In genomic region chr11:64173616-64174355, GRCh38 we compare ENCODE assay signal across 26 cellular contexts. TPM values are rescaled to one million over a fixed set of nuclear protein-coding genes. Genes with fewer than 3 reads are reported as not detected.
DNase-seq lines count a peak whose midpoint lies in the region; ATAC-seq, FAIRE-seq and TF ChIP-seq lines count a peak whose summit lies in the region.
"Had no signal": no experiment of that assay in that cellular context is flagged by ENCODE, and none has a peak within 500 bp of the region (broad histone marks: within the 10 kb centered on the region; RNA-seq: fewer than 3 reads in every experiment).

No MANE protein-coding gene starts in this region.

- H3K36me3 ChIP-seq in A673 (ENCODE audit: insufficient read depth, low read length, poor library complexity, severe bottlenecking) (no peaks in the 10 kb centered on the region), K562 (ENCODE audit: control insufficient read depth, insufficient read depth, low read length) (no peaks in the 10 kb centered on the region)
- H3K36me3 ChIP-seq: lower lobe of right lung, prostate gland, thyroid gland had no signal

- in situ Hi-C loops in K562 (cut with MboI): no loop called here

- no peaks in the 10 kb centered on the region for H3K4me1 ChIP-seq in A673 (ENCODE audit: insufficient read depth, low read length, poor library complexity, severe bottlenecking)
- H3K4me1 ChIP-seq in K562 (replicated peaks in 1 of 2; ENCODE audit: control insufficient read depth in 2 of 2, insufficient read depth in 2 of 2, low read length in 2 of 2): peaks cover 3 to 10% of the 10 kb centered on the region in 2 experiments; a peak in 3 of 5 replicates
- H3K4me1 ChIP-seq: lower lobe of right lung, prostate gland, thyroid gland had no signal

- no peaks in the 10 kb centered on the region for H4K20me1 ChIP-seq in K562 (replicated peaks; ENCODE audit: control insufficient read depth, insufficient read depth, low read length)

- TF ChIP-seq RAD21 in K562 (CRISPR knock-in tag; conservative IDR thresholded peaks at IDR 0.05 in 1 of 2, IDR thresholded peaks at IDR 0.05 in 1 of 2): no peak

- POLR2A ChIA-PET in A673 (lab: Charles Lee; ENCODE audit: low non-redundant PET): no interaction called here
- POLR2A ChIA-PET in K562 (lab: Yijun Ruan, JAX): interaction anchor here (0.7 to 3.1 kb wide), 3 partner anchors 8 to 288 kb away, joined by 3 to 17 read pairs (median 4); partner anchors contain the start of genes MACROD1 and STIP1
- POLR2A ChIA-PET in HEK293T (lab: Yijun Ruan, JAX): interaction anchor here (0.6 to 1.0 kb wide), 2 partner anchors 11 to 36 kb away, joined by 3 to 4 read pairs; no protein-coding TSS in a partner anchor

- no peaks in the 10 kb centered on the region for H3K79me2 ChIP-seq in K562 (ENCODE audit: control insufficient read depth, insufficient read depth, low read length)

- intact Hi-C loops in A673 (cut with micrococcal nuclease; ENCODE audit: unreplicated experiment): no loop called here
- intact Hi-C loops in K562 (cut with micrococcal nuclease): no loop called here

- no peak overlapping the region for H3K4me2 ChIP-seq in K562 (ENCODE audit: insufficient read depth, low read length)

- no peak overlapping the region for H3K27ac ChIP-seq in A673 (ENCODE audit: low read depth, low read length, poor library complexity, severe bottlenecking)
- no peak overlapping the region for H3K27ac ChIP-seq in K562 (ENCODE audit: extremely low read depth, low read depth, low read length)
- H3K27ac ChIP-seq: lower lobe of right lung, prostate gland, thyroid gland had no signal

- no peak overlapping the region for H2AFZ ChIP-seq in K562 (ENCODE audit: low read depth, low read length)

- H3K4me3 ChIP-seq in A673 (ENCODE audit: low read depth, low read length, poor library complexity, severe bottlenecking) (no peak overlapping the region), K562 (no peak overlapping the region)
- H3K4me3 ChIP-seq: GM12878, lower lobe of right lung, prostate gland, thyroid gland had no signal

- peak overlapping the region in 1 of 2 experiments; percentile 66; a peak in 1 of 4 replicates for H3K9ac ChIP-seq in K562 (ENCODE audit: insufficient read depth in 1 of 2, low read depth in 2 of 2, low read length in 2 of 2)

- BruUV-seq in A673 (replicated peaks; lab: Mats Ljungman, UMichigan): no TSS peak
- no TSS peak for BruUV-seq in K562 (replicated peaks; lab: Mats Ljungman, UMichigan)

- TF ChIP-seq EP300 in K562 (IDR thresholded peaks at IDR 0.05; ENCODE audit: low read length): no peak

- 2% methylated on average over 4 of the region's 4 CpGs for WGBS in K562 (ENCODE audit: insufficient coverage, low coverage, missing lambda C conversion rate)

- peak; percentile 42 for DNase-seq in A673 (ENCODE audit: low spot score)
- DNase-seq in HCEC 1CT: peak; percentile 38
- DNase-seq in K562 (ENCODE audit: extremely low read depth in 1 of 4, low spot score in 3 of 4): peak in 1 of 4 experiments; percentile 38
- DNase-seq in iris pigment epithelial cell (ENCODE audit: low read depth): peak; percentile 44
- no peak for DNase-seq in HEK293T (ENCODE audit: extremely low spot score)
- DNase-seq in epidermal melanocyte (ENCODE audit: insufficient read length, low spot score): no peak
- DNase-seq in globus pallidus (ENCODE audit: low spot score): no peak
- DNase-seq: activated CD4-positive, CD25-positive, alpha-beta regulatory T cell treated with anti-CD3 and anti-CD28 coated beads, Interleukin-2, amount 50 U/mL, for 72 hours; activated naive CD4-positive, alpha-beta T cell treated with Interleukin-2 at 50 U/mL for 16 hours; activated T-cell treated with anti-CD3 and anti-CD28 coated beads, Interleukin-2, amount 50 U/mL, for 1 hour; amniotic stem cell; cortex of kidney; foreskin melanocyte; KBM-7; lower lobe of right lung; NCI-H1694; NCI-H2171; NCI-H526 treated with DMSO at 0.1 percent for 48 hours; small intestine; stimulated activated naive B cell treated with anti-CD40 and anti-IgM and Interleukin-4, amounts not matched to agents 10 μg/mL and 1 μg/mL and 100 μg/mL, for 72 hours; thyroid gland had no signal

- no peak for TF ChIP-seq POLR2A in K562 (conservative IDR thresholded peaks at IDR 0.05)

- CTCF ChIA-PET in A673 (lab: Charles Lee) (interaction anchor here (0.7 kb wide), 2 partner anchors 26 to 492 kb away, joined by 5 to 10 read pairs; no protein-coding TSS in a partner anchor), K562 (lab: Yijun Ruan, JAX; ENCODE audit: low intra/inter-chr PET ratio) (no interaction called here), HEK293T (lab: Yijun Ruan, JAX) (interaction anchor here (0.6 kb wide), 1 partner anchor 139 kb away, joined by 3 read pairs; no protein-coding TSS in a partner anchor)

- TF ChIP-seq CTCF in A673 (conservative IDR thresholded peaks at IDR 0.05; ENCODE audit: low read depth, low read length) (no peak), K562 (IDR thresholded peaks at IDR 0.05 in 2 of 3, conservative IDR thresholded peaks at IDR 0.05 in 1 of 3; ENCODE audit: insufficient read depth in 2 of 3, low read depth in 1 of 3, low read length in 3 of 3) (no peak)

- no peaks in the 10 kb centered on the region for H3K9me1 ChIP-seq in K562 (ENCODE audit: control insufficient read depth, insufficient read depth, low read length)

- no peaks in the 10 kb centered on the region for H3K9me3 ChIP-seq in A673 (ENCODE audit: low read depth, low read length, poor library complexity, severe bottlenecking)
- H3K9me3 ChIP-seq in K562 (replicated peaks; ENCODE audit: control insufficient read depth, insufficient read depth, low read depth, low read length): no peaks in the 10 kb centered on the region
- H3K9me3 ChIP-seq: lower lobe of right lung, prostate gland, thyroid gland had no signal

- ATAC-seq in K562 (peak; percentile 76), GM19455 (IDR thresholded peaks at IDR 0.05; ENCODE audit: unreplicated experiment) (no peak)
- ATAC-seq: GM12878; lower lobe of right lung; stimulated activated naive B cell treated with anti-CD40 and anti-IgM and Interleukin-4, amounts not matched to agents 10 μg/mL and 1 μg/mL and 100 μg/mL, for 72 hours had no signal

- peak; percentile 26 for FAIRE-seq in K562 (lab: Jason Lieb, UNC)
- FAIRE-seq: endometrium, GM12878, small intestine had no signal

- H3K27me3 ChIP-seq in A673 (replicated peaks; ENCODE audit: insufficient read depth, low read depth, low read length, poor library complexity): no peaks in the 10 kb centered on the region
- no peaks in the 10 kb centered on the region for H3K27me3 ChIP-seq in K562 (ENCODE audit: control insufficient read depth in 2 of 2, insufficient read depth in 2 of 2, low read length in 2 of 2)
- H3K27me3 ChIP-seq: thyroid gland had no signal

RNA-seq across cellular contexts. Expression of gene MACROD1, which starts 7.9 kb away (rescaled TPM):
- total RNA-seq in A673 (2021) (28.7 and 32.6 TPM in 2 replicates), K562 (2014; rRNA removed) (60.0 and 64.5 TPM in 2 replicates), K562 (2014; rRNA removed; fragmentation: Illumina TruSeq; extraction: Trizol) (25.5 and 25.9 TPM in 2 replicates), K562 (2015; rRNA removed; fragmentation: Illumina TruSeq; extraction: Trizol) (42.3 and 50.0 TPM in 2 replicates), K562 (2021) (45.2 and 47.3 TPM in 2 replicates)
- 63.3 and 92.7 TPM in 2 replicates for total RNA-seq in K562 (2011; cell fraction: chromatin; rRNA removed; ENCODE audit: low replicate concordance)
- total RNA-seq in K562 (2011; cell fraction: nucleolus; rRNA removed): 79.2 and 103 TPM in 2 replicates
- 54.7 and 61.3 TPM in 2 replicates for total RNA-seq in K562 (2011; cell fraction: nucleoplasm; rRNA removed)
- polyA plus RNA-seq in K562 (2011; rRNA removed) (26.4 and 31.0 TPM in 2 replicates), K562 (2014; fragmentation: Illumina TruSeq; extraction: Trizol) (13.4 and 19.4 TPM in 2 replicates), K562 (2014; fragmentation: Nextera tagmentation; extraction: Ambion mirVana) (1 to 10 TPM; 1.1 to 2.3 TPM), K562 (2014; rRNA removed) (45.7 and 54.9 TPM in 2 replicates)
- 39.3 and 90.4 TPM in 2 replicates for polyA plus RNA-seq in K562 (2011; cell fraction: cytosol; rRNA removed)
- 128 and 166 TPM in 2 replicates for polyA plus RNA-seq in K562 (2011; cell fraction: nucleus; rRNA removed)
- 34.4 and 49.3 TPM in 2 replicates for polyA plus RNA-seq in K562 (2012)
- 12.7 and 14.8 TPM in 2 replicates for polyA minus RNA-seq in K562 (2011; rRNA and poly(A)+ RNA removed)
- 16.8 and 23.4 TPM in 2 replicates for polyA minus RNA-seq in K562 (2011; cell fraction: cytosol; rRNA and poly(A)+ RNA removed)
- 20.7 and 28.4 TPM in 2 replicates for polyA minus RNA-seq in K562 (2011; cell fraction: nucleus; rRNA and poly(A)+ RNA removed)

RNA-seq across cellular contexts. Expression of gene STIP1, which starts 12.2 kb away (rescaled TPM):
- total RNA-seq in A673 (2021) (565 and 577 TPM in 2 replicates), K562 (2014; rRNA removed) (407 and 459 TPM in 2 replicates), K562 (2014; rRNA removed; fragmentation: Illumina TruSeq; extraction: Trizol) (340 and 344 TPM in 2 replicates), K562 (2015; rRNA removed; fragmentation: Illumina TruSeq; extraction: Trizol) (363 and 385 TPM in 2 replicates), K562 (2021) (346 and 350 TPM in 2 replicates)
- total RNA-seq in K562 (2011; cell fraction: chromatin; rRNA removed; ENCODE audit: low replicate concordance): 306 and 548 TPM in 2 replicates
- total RNA-seq in K562 (2011; cell fraction: nucleolus; rRNA removed): 286 and 316 TPM in 2 replicates
- total RNA-seq in K562 (2011; cell fraction: nucleoplasm; rRNA removed): 232 and 255 TPM in 2 replicates
- polyA plus RNA-seq in K562 (2011; rRNA removed) (324 and 332 TPM in 2 replicates), K562 (2014; fragmentation: Illumina TruSeq; extraction: Trizol) (358 and 465 TPM in 2 replicates), K562 (2014; fragmentation: Nextera tagmentation; extraction: Ambion mirVana) (100 to 1,000 TPM in 1 of 2 experiments, 10 to 100 TPM in 1; 58.1 to 122 TPM), K562 (2014; rRNA removed) (353 and 363 TPM in 2 replicates)
- polyA plus RNA-seq in K562 (2011; cell fraction: cytosol; rRNA removed): 186 and 200 TPM in 2 replicates
- 175 and 176 TPM in 2 replicates for polyA plus RNA-seq in K562 (2011; cell fraction: nucleus; rRNA removed)
- polyA plus RNA-seq in K562 (2012): 218 and 368 TPM in 2 replicates
- polyA minus RNA-seq in K562 (2011; rRNA and poly(A)+ RNA removed): 415 and 509 TPM in 2 replicates
- 226 and 244 TPM in 2 replicates for polyA minus RNA-seq in K562 (2011; cell fraction: cytosol; rRNA and poly(A)+ RNA removed)
- 111 and 217 TPM in 2 replicates for polyA minus RNA-seq in K562 (2011; cell fraction: nucleus; rRNA and poly(A)+ RNA removed)

RNA-seq across cellular contexts. Expression of gene FERMT3, which starts 32.7 kb away (rescaled TPM):
- total RNA-seq in A673 (2021): 99.3 and 99.4 TPM in 2 replicates
- 73.9 and 265 TPM in 2 replicates for total RNA-seq in K562 (2011; cell fraction: chromatin; rRNA removed; ENCODE audit: low replicate concordance)
- total RNA-seq in K562 (2011; cell fraction: nucleolus; rRNA removed): 233 and 244 TPM in 2 replicates
- total RNA-seq in K562 (2011; cell fraction: nucleoplasm; rRNA removed): 103 and 120 TPM in 2 replicates
- 192 and 205 TPM in 2 replicates for total RNA-seq in K562 (2014; rRNA removed)
- total RNA-seq in K562 (2014; rRNA removed; fragmentation: Illumina TruSeq; extraction: Trizol): 25.5 and 39.3 TPM in 2 replicates
- 74.5 and 79.5 TPM in 2 replicates for total RNA-seq in K562 (2015; rRNA removed; fragmentation: Illumina TruSeq; extraction: Trizol)
- total RNA-seq in K562 (2021): 249 and 275 TPM in 2 replicates
- 79.7 and 134 TPM in 2 replicates for polyA plus RNA-seq in K562 (2011; rRNA removed)
- 111 and 282 TPM in 2 replicates for polyA plus RNA-seq in K562 (2011; cell fraction: cytosol; rRNA removed)
- 306 and 623 TPM in 2 replicates for polyA plus RNA-seq in K562 (2011; cell fraction: nucleus; rRNA removed)
- 176 and 251 TPM in 2 replicates for polyA plus RNA-seq in K562 (2012)
- polyA plus RNA-seq in K562 (2014; fragmentation: Illumina TruSeq; extraction: Trizol): 98.1 and 207 TPM in 2 replicates
- 1 to 10 TPM; 3.2 to 7.2 TPM for polyA plus RNA-seq in K562 (2014; fragmentation: Nextera tagmentation; extraction: Ambion mirVana)
- 169 and 202 TPM in 2 replicates for polyA plus RNA-seq in K562 (2014; rRNA removed)
- polyA minus RNA-seq in K562 (2011; rRNA and poly(A)+ RNA removed): 29.0 and 41.3 TPM in 2 replicates
- polyA minus RNA-seq in K562 (2011; cell fraction: cytosol; rRNA and poly(A)+ RNA removed): 111 and 123 TPM in 2 replicates
- polyA minus RNA-seq in K562 (2011; cell fraction: nucleus; rRNA and poly(A)+ RNA removed): 68.5 and 84.4 TPM in 2 replicates
- total RNA-seq: H4 had no signal

RNA-seq across cellular contexts. Expression of gene TRPT1, which starts 52.2 kb away (rescaled TPM):
- 43.6 and 59.6 TPM in 2 replicates for total RNA-seq in A673 (2021)
- total RNA-seq in K562 (2011; cell fraction: chromatin; rRNA removed; ENCODE audit: low replicate concordance): 28.5 and 90.3 TPM in 2 replicates
- total RNA-seq in K562 (2011; cell fraction: nucleolus; rRNA removed): 64.9 and 73.8 TPM in 2 replicates
- 45.8 and 49.8 TPM in 2 replicates for total RNA-seq in K562 (2011; cell fraction: nucleoplasm; rRNA removed)
- 27.4 and 37.3 TPM in 2 replicates for total RNA-seq in K562 (2014; rRNA removed)
- total RNA-seq in K562 (2014; rRNA removed; fragmentation: Illumina TruSeq; extraction: Trizol): 17.3 and 17.5 TPM in 2 replicates
- 23.1 and 25.3 TPM in 2 replicates for total RNA-seq in K562 (2015; rRNA removed; fragmentation: Illumina TruSeq; extraction: Trizol)
- total RNA-seq in K562 (2021): 36.1 and 41.7 TPM in 2 replicates
- 23.3 and 42.4 TPM in 2 replicates for polyA plus RNA-seq in K562 (2011; rRNA removed)
- polyA plus RNA-seq in K562 (2011; cell fraction: cytosol; rRNA removed): 43.7 and 69.5 TPM in 2 replicates
- polyA plus RNA-seq in K562 (2011; cell fraction: nucleus; rRNA removed): 169 and 180 TPM in 2 replicates
- 34.2 and 65.9 TPM in 2 replicates for polyA plus RNA-seq in K562 (2012)
- polyA plus RNA-seq in K562 (2014; fragmentation: Illumina TruSeq; extraction: Trizol): 21.2 and 33.3 TPM in 2 replicates
- 1 to 10 TPM; 4.6 to 8.1 TPM for polyA plus RNA-seq in K562 (2014; fragmentation: Nextera tagmentation; extraction: Ambion mirVana)
- 38.4 and 39.2 TPM in 2 replicates for polyA plus RNA-seq in K562 (2014; rRNA removed)
- 12.1 and 14.9 TPM in 2 replicates for polyA minus RNA-seq in K562 (2011; rRNA and poly(A)+ RNA removed)
- polyA minus RNA-seq in K562 (2011; cell fraction: cytosol; rRNA and poly(A)+ RNA removed): 13.6 and 20.9 TPM in 2 replicates
- 22.1 and 30.3 TPM in 2 replicates for polyA minus RNA-seq in K562 (2011; cell fraction: nucleus; rRNA and poly(A)+ RNA removed)

RNA-seq across cellular contexts. Expression of gene NUDT22, which starts 52.3 kb away (rescaled TPM):
- total RNA-seq in A673 (2021): 72.4 and 73.8 TPM in 2 replicates
- total RNA-seq in K562 (2011; cell fraction: chromatin; rRNA removed; ENCODE audit: low replicate concordance): 74.2 and 269 TPM in 2 replicates
- 230 and 279 TPM in 2 replicates for total RNA-seq in K562 (2011; cell fraction: nucleolus; rRNA removed)
- total RNA-seq in K562 (2011; cell fraction: nucleoplasm; rRNA removed): 112 and 146 TPM in 2 replicates
- total RNA-seq in K562 (2014; rRNA removed): 92.6 and 132 TPM in 2 replicates
- 21.1 and 25.7 TPM in 2 replicates for total RNA-seq in K562 (2014; rRNA removed; fragmentation: Illumina TruSeq; extraction: Trizol)
- 49.9 and 50.6 TPM in 2 replicates for total RNA-seq in K562 (2015; rRNA removed; fragmentation: Illumina TruSeq; extraction: Trizol)
- 87.5 and 89.5 TPM in 2 replicates for total RNA-seq in K562 (2021)
- polyA plus RNA-seq in K562 (2011; rRNA removed): 37.4 and 48.0 TPM in 2 replicates
- polyA plus RNA-seq in K562 (2011; cell fraction: cytosol; rRNA removed): 58.1 and 156 TPM in 2 replicates
- polyA plus RNA-seq in K562 (2011; cell fraction: nucleus; rRNA removed): 132 and 213 TPM in 2 replicates
- polyA plus RNA-seq in K562 (2012): 56.4 and 102 TPM in 2 replicates
- polyA plus RNA-seq in K562 (2014; fragmentation: Illumina TruSeq; extraction: Trizol): 24.0 and 43.1 TPM in 2 replicates
- 10 to 100 TPM in 1 of 2 experiments, 1 to 10 TPM in 1; 6.3 to 16.3 TPM for polyA plus RNA-seq in K562 (2014; fragmentation: Nextera tagmentation; extraction: Ambion mirVana)
- polyA plus RNA-seq in K562 (2014; rRNA removed): 83.6 and 88.5 TPM in 2 replicates
- polyA minus RNA-seq in K562 (2011; rRNA and poly(A)+ RNA removed): 13.9 and 15.0 TPM in 2 replicates
- polyA minus RNA-seq in K562 (2011; cell fraction: cytosol; rRNA and poly(A)+ RNA removed): 32.9 and 34.8 TPM in 2 replicates
- polyA minus RNA-seq in K562 (2011; cell fraction: nucleus; rRNA and poly(A)+ RNA removed): 75.9 and 84.7 TPM in 2 replicates

Comparison
In these comparisons a context has a peak if more than half of its experiments do, and no peak if none do; other contexts are left out.
1. DNase-seq: peak in A673 (single experiment), HCEC 1CT (single experiment) and iris pigment epithelial cell (single experiment); none in HEK293T (single experiment), epidermal melanocyte (single experiment) and globus pallidus (single experiment).